In genomic region chrY:24561422-24561821, GRCh38 we compare ENCODE assay signal across 15 cellular contexts. TPM values are rescaled to one million over a fixed set of nuclear protein-coding genes. Genes with fewer than 3 reads are reported as not detected.
A peak's percentile ranks its signal among the peaks of the same experiment; 100 is the strongest.
DNase-seq lines count a peak whose midpoint lies in the region; ATAC-seq and TF ChIP-seq lines count a peak whose summit lies in the region.
"Not testable (repeated sequence)": the region's sequence is repeated elsewhere in the genome, so short reads cannot be mapped to it uniquely, and the experiment has no call there.
"Had no signal": no experiment of that assay in that cellular context is flagged by ENCODE, and none has a peak within 500 bp of the region (broad histone marks: within the 10 kb centered on the region; RNA-seq: fewer than 3 reads in every experiment).

No MANE protein-coding gene starts in this region.

- intact Hi-C loops in body of pancreas (cut with DNase I); Right ventricle myocardium inferior (cut with DNase I); Right ventricle myocardium superior (cut with DNase I); left ventricle myocardium superior (cut with micrococcal nuclease): not testable (repeated sequence)

- H3K36me3 ChIP-seq in body of pancreas (replicated peaks in 1 of 2; ENCODE audit: insufficient read depth in 1 of 2, low read depth in 2 of 2) = not testable (repeated sequence)

- H3K27me3 ChIP-seq in body of pancreas = not testable (repeated sequence)

- DNase-seq in body of pancreas = peak in 1 of 4 donors; percentile 1
- not testable (repeated sequence) for DNase-seq in Right ventricle myocardium inferior (ENCODE audit: missing footprints); Right ventricle myocardium superior; left ventricle myocardium superior

- H3K4me3 ChIP-seq in body of pancreas = not testable (repeated sequence)

- peak; percentile 97 for ATAC-seq in body of pancreas
- peak; percentile 59 for ATAC-seq in Right ventricle myocardium inferior
- ATAC-seq in Right ventricle myocardium superior (ENCODE audit: poor library complexity) = peak; percentile 82
- peak; percentile 84 for ATAC-seq in left ventricle myocardium superior

- H3K27ac ChIP-seq in body of pancreas = not testable (repeated sequence)

- not testable (repeated sequence) for TF ChIP-seq POLR2A in body of pancreas (IDR thresholded peaks at IDR 0.05)

- WGBS in body of pancreas, 2 donors = no CpG with 5 or more reads among the region's 2 CpGs

- TF ChIP-seq CTCF in body of pancreas (IDR thresholded peaks at IDR 0.05) = not testable (repeated sequence)

- not testable (repeated sequence) for H3K4me1 ChIP-seq in body of pancreas

- H3K9me3 ChIP-seq in body of pancreas = not testable (repeated sequence)

RNA-seq across cellular contexts. Expression of gene BPY2B, which starts 56.4 kb away (rescaled TPM):
- total RNA-seq in body of pancreas (not detected), Right ventricle myocardium inferior (not detected), Right ventricle myocardium superior (not detected), left ventricle myocardium superior (not detected)
- total RNA-seq: A172; A673; B cell; Caco-2; Calu3; CD4-positive, alpha-beta memory T cell; CD4-positive, alpha-beta T cell; CD4-positive, CD25-positive, alpha-beta regulatory T cell; CD8-positive, alpha-beta memory T cell; CD8-positive, alpha-beta T cell; Daoy had no signal
